32 cellular contexts compared by ENCODE assay signal in the genomic region with DNA sequence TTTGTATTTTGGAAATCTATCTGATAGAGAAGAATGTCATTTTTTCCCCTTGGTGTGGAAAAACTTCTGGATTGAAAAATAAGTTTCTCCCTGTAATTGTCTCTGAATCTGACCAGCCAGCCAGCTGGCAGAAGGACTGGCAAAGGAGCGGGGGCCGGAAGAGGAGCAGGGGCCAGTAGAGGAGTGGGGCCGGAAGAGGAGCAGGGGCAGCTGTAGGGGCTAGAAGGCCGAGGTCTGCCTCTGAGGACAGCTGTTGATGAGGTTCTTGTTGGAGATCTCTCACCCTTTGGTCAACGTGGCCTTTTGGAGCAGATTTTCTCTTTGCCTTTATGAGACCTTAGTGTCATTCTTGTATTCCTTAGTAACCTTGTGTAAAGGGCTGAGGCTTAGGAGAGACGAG.
DNase-seq lines count a peak whose midpoint lies in the region; ATAC-seq, FAIRE-seq and TF ChIP-seq lines count a peak whose summit lies in the region.
"Had no signal": no experiment of that assay in that cellular context is flagged by ENCODE, and none has a peak within 500 bp of the region (broad histone marks: within the 10 kb centered on the region; RNA-seq: fewer than 3 reads in every experiment).

No MANE protein-coding gene starts in this region.

- no peak for TF ChIP-seq EP300 in esophagus muscularis mucosa (IDR thresholded peaks at IDR 0.05)

- DNase-seq in DMS153 (lab: John Stamatoyannopoulos, UW) (peak; percentile 63), DMS153 treated with DMSO at 0.1 percent for 48 hours (lab: John Stamatoyannopoulos, UW; ENCODE audit: unreplicated experiment) (no peak), NCI-H748 (lab: John Stamatoyannopoulos, UW; ENCODE audit: unreplicated experiment) (peak; percentile 68), esophagus muscularis mucosa (ENCODE audit: extremely low spot score) (peak; percentile 31), small intestine (no peak), D341Med (ENCODE audit: low spot score) (no peak)
- DNase-seq in activated naive CD8-positive, alpha-beta T cell treated with anti-CD3 and anti-CD28 coated beads, Interleukin-2, amount 50 U/mL, for 24 hours: no peak
- DNase-seq: activated CD4-positive, alpha-beta T cell treated with anti-CD3 and anti-CD28 coated beads, Interleukin-2, amount 50 U/mL, for 48 hours; activated CD8-positive, alpha-beta memory T cell treated with anti-CD3 and anti-CD28 coated beads, Interleukin-2, amount 50 U/mL, for 48 hours; GM23248; IMR-90; left colon; NCI-H524 treated with DMSO at 0.1 percent for 48 hours; sigmoid colon; stimulated activated naive CD4-positive, alpha-beta T cell; T-helper 1 cell had no signal

- H3K4me3 Mint-ChIP-seq in activated naive CD8-positive, alpha-beta T cell treated with anti-CD3 and anti-CD28 coated beads, Interleukin-2, amount 50 U/mL, for 24 hours: no peak overlapping the region
- H3K4me3 Mint-ChIP-seq: activated naive CD4-positive, alpha-beta T cell treated with anti-CD3 and anti-CD28 coated beads, Interleukin-2, amount 50 U/mL, for 24 hours had no signal

- 83% methylated on average over 6 of the region's 6 CpGs for WGBS in esophagus muscularis mucosa
- WGBS in thymus: 85% methylated on average over 6 of the region's 6 CpGs
- 81 to 97% (median 85%) methylated on average over 6 of the region's 6 CpGs for WGBS in small intestine, 3 donors

- no peak for FAIRE-seq in small intestine (lab: Jason Lieb, UNC)
- FAIRE-seq: endometrium, GM12892, RCC 7860, TTC549 had no signal

- H3K4me3 ChIP-seq in esophagus muscularis mucosa (no peak overlapping the region), thymus (ENCODE audit: low read length) (no peak overlapping the region), small intestine (ENCODE audit: low read depth in 1 of 2, low read length in 2 of 2) (no peak overlapping the region)
- H3K4me3 ChIP-seq: cardiac muscle cell, coronary artery, gastroesophageal sphincter, GM23248, hepatocyte, sigmoid colon, vagina had no signal

- peaks cover 35 to 89% (median 85%) of the 10 kb centered on the region in 4 donors for H3K4me1 ChIP-seq in esophagus muscularis mucosa
- H3K4me1 ChIP-seq in thymus (ENCODE audit: control insufficient read depth, insufficient read depth, low read length): peaks cover 60% of the 10 kb centered on the region
- H3K4me1 ChIP-seq in small intestine (ENCODE audit: control insufficient read depth in 2 of 2, insufficient read depth in 1 of 2, low read depth in 1 of 2, low read length in 1 of 2): peaks cover 5 to 9% of the 10 kb centered on the region in 2 donors

- no peak for ATAC-seq in activated naive CD8-positive, alpha-beta T cell treated with anti-CD3 and anti-CD28 coated beads, Interleukin-2, amount 50 U/mL, for 24 hours
- ATAC-seq: activated CD4-positive, CD25-positive, alpha-beta regulatory T cell treated with anti-CD3 and anti-CD28 coated beads, Interleukin-2, amount 50 U/mL, for 24 hours; gastroesophageal sphincter; left colon had no signal

- no peaks in the 10 kb centered on the region for H3K9me3 ChIP-seq in esophagus muscularis mucosa
- no peaks in the 10 kb centered on the region for H3K9me3 ChIP-seq in thymus (ENCODE audit: control insufficient read depth)
- H3K9me3 ChIP-seq in small intestine (ENCODE audit: control insufficient read depth, low read depth): no peaks in the 10 kb centered on the region
- H3K9me3 ChIP-seq: gastroesophageal sphincter, sigmoid colon, vagina had no signal

- intact Hi-C loops in esophagus muscularis mucosa (cut with DNase I): loop anchor here (5.0 kb wide), 1 partner anchor 122 kb away; a partner anchor contains a TSS

- peaks cover 4% of the 10 kb centered on the region for H3K9me3 Mint-ChIP-seq in activated naive CD8-positive, alpha-beta T cell treated with anti-CD3 and anti-CD28 coated beads, Interleukin-2, amount 50 U/mL, for 24 hours
- H3K9me3 Mint-ChIP-seq: activated naive CD4-positive, alpha-beta T cell treated with anti-CD3 and anti-CD28 coated beads, Interleukin-2, amount 50 U/mL, for 24 hours; activated T-helper 2 cell treated with anti-CD3 and anti-CD28 coated beads, Interferon-gamma antibody, Interleukin-2, Interleukin-4, amounts not matched to agents 10 μg/mL and 5 μg/mL and 100 μg/mL, durations not matched to agents 14 hours and 24 hours and 36 hours had no signal

- TF ChIP-seq CTCF in esophagus muscularis mucosa (IDR thresholded peaks at IDR 0.05): no peak

- H3K27ac ChIP-seq in esophagus muscularis mucosa (replicated peaks in 1 of 4): peak overlapping the region in 2 of 4 donors; percentile 24 to 81
- peak overlapping the region; percentile 53 for H3K27ac ChIP-seq in thymus (ENCODE audit: low read depth)
- H3K27ac ChIP-seq in small intestine (ENCODE audit: low read depth in 1 of 2, low read length in 1 of 2): no peak overlapping the region
- H3K27ac ChIP-seq: 22Rv1, C4-2B, cardiac muscle cell, GM23248, hepatocyte, vagina had no signal

- peaks cover 61% of the 10 kb centered on the region for H3K4me1 Mint-ChIP-seq in activated naive CD8-positive, alpha-beta T cell treated with anti-CD3 and anti-CD28 coated beads, Interleukin-2, amount 50 U/mL, for 24 hours

- no peak for TF ChIP-seq POLR2A in esophagus muscularis mucosa (IDR thresholded peaks at IDR 0.05; ENCODE audit: low read depth)

- no peak overlapping the region for H3K27ac Mint-ChIP-seq in activated naive CD8-positive, alpha-beta T cell treated with anti-CD3 and anti-CD28 coated beads, Interleukin-2, amount 50 U/mL, for 24 hours
- H3K27ac Mint-ChIP-seq: activated naive CD4-positive, alpha-beta T cell treated with anti-CD3 and anti-CD28 coated beads, Interleukin-2, amount 50 U/mL, for 24 hours; activated T-helper 2 cell treated with anti-CD3 and anti-CD28 coated beads, Interferon-gamma antibody, Interleukin-2, Interleukin-4, amounts not matched to agents 10 μg/mL and 5 μg/mL and 100 μg/mL, durations not matched to agents 14 hours and 24 hours and 36 hours; progenitor cell of endocrine pancreas had no signal

- peaks cover 38% of the 10 kb centered on the region for H3K36me3 Mint-ChIP-seq in activated naive CD8-positive, alpha-beta T cell treated with anti-CD3 and anti-CD28 coated beads, Interleukin-2, amount 50 U/mL, for 24 hours (ENCODE audit: low read depth)

- H3K27me3 ChIP-seq in esophagus muscularis mucosa (no peaks in the 10 kb centered on the region), thymus (ENCODE audit: control insufficient read depth, insufficient read depth) (no peaks in the 10 kb centered on the region), small intestine (ENCODE audit: control insufficient read depth in 2 of 2, insufficient read depth in 2 of 2, low read length in 2 of 2) (no peaks in the 10 kb centered on the region)
- H3K27me3 ChIP-seq: cardiac muscle cell, gastroesophageal sphincter, hepatocyte, sigmoid colon, vagina had no signal

- no peaks in the 10 kb centered on the region for H3K27me3 Mint-ChIP-seq in activated naive CD8-positive, alpha-beta T cell treated with anti-CD3 and anti-CD28 coated beads, Interleukin-2, amount 50 U/mL, for 24 hours
- H3K27me3 Mint-ChIP-seq: activated naive CD4-positive, alpha-beta T cell treated with anti-CD3 and anti-CD28 coated beads, Interleukin-2, amount 50 U/mL, for 24 hours; progenitor cell of endocrine pancreas had no signal

- no peaks in the 10 kb centered on the region for H3K36me3 ChIP-seq in esophagus muscularis mucosa
- H3K36me3 ChIP-seq in thymus (ENCODE audit: control insufficient read depth, insufficient read depth): peaks cover 5% of the 10 kb centered on the region
- H3K36me3 ChIP-seq in small intestine (ENCODE audit: control insufficient read depth in 2 of 2, insufficient read depth in 2 of 2, low read length in 2 of 2): no peaks in the 10 kb centered on the region
- H3K36me3 ChIP-seq: cardiac muscle cell, gastroesophageal sphincter, sigmoid colon, vagina had no signal

Comparison
In these comparisons a context has a peak if more than half of its experiments do, and no peak if none do; other contexts are left out.
1. DNase-seq: peak in DMS153 (single experiment), NCI-H748 (single experiment) and esophagus muscularis mucosa (single experiment); none in DMS153 treated with DMSO at 0.1 percent for 48 hours (single experiment), activated naive CD8-positive, alpha-beta T cell treated with anti-CD3 and anti-CD28 coated beads, Interleukin-2, amount 50 U/mL, for 24 hours (single experiment), small intestine (single experiment) and D341Med (single experiment).